Comparison of ENCODE assay signal across 10 cellular contexts in genomic region chr22:36541831-36542391, GRCh38. TPM values are rescaled to one million over a fixed set of nuclear protein-coding genes. Genes with fewer than 3 reads are reported as not detected.
DNase-seq lines count a peak whose midpoint lies in the region; ATAC-seq and TF ChIP-seq lines count a peak whose summit lies in the region.
"Had no signal": no experiment of that assay in that cellular context is flagged by ENCODE, and none has a peak within 500 bp of the region (broad histone marks: within the 10 kb centered on the region; RNA-seq: fewer than 3 reads in every experiment).

No MANE protein-coding gene starts in this region.

- ATAC-seq in GM19455 (IDR thresholded peaks at IDR 0.05; ENCODE audit: unreplicated experiment) (no peak), gastrocnemius medialis (no peak)
- ATAC-seq: heart left ventricle had no signal

- peak; percentile 86 for DNase-seq in Caki2 (ENCODE audit: low read depth)
- DNase-seq in RWPE1 (ENCODE audit: low spot score), result peak; percentile 88
- peak; percentile 74 for DNase-seq in astrocyte of the cerebellum (ENCODE audit: low read depth)
- peak in 8 of 10 donors; percentile 41 to 93 (median 58) for DNase-seq in posterior cingulate gyrus
- DNase-seq in HAP-1 (ENCODE audit: low spot score in 2 of 2), result no peak
- no peak for DNase-seq in SKM-1 (lab: John Stamatoyannopoulos, UW; ENCODE audit: unreplicated experiment)
- DNase-seq in gastrocnemius medialis, result no peak

- H3K4me1 ChIP-seq in HAP-1 (peaks cover 4% of the 10 kb centered on the region), gastrocnemius medialis (peaks cover 0 to 2% of the 10 kb centered on the region in 2 donors)

- intact Hi-C loops in posterior cingulate gyrus (cut with DNase I) (loop anchor here (10.0 kb wide), 1 partner anchor 653 kb away; no protein-coding TSS in a partner anchor), gastrocnemius medialis (cut with DNase I; ENCODE audit: low total_unique reads) (no loop called here)

- H3K9me3 ChIP-seq in HAP-1 (no peaks in the 10 kb centered on the region), gastrocnemius medialis (no peaks in the 10 kb centered on the region)
- H3K9me3 ChIP-seq: heart left ventricle, thoracic aorta had no signal

- TF ChIP-seq CTCF in RWPE1 (conservative IDR thresholded peaks at IDR 0.05; ENCODE audit: low read depth) (no peak), astrocyte of the cerebellum (IDR thresholded peaks at IDR 0.05; ENCODE audit: low read depth, low read length, missing control alignments) (no peak), gastrocnemius medialis (IDR thresholded peaks at IDR 0.05 in 4 of 5, conservative IDR thresholded peaks at IDR 0.05 in 1 of 5) (no peak)

- peak overlapping the region; percentile 92 for H3K27ac ChIP-seq in RWPE1
- H3K27ac ChIP-seq in gastrocnemius medialis, result no peak overlapping the region
- H3K27ac ChIP-seq: heart left ventricle, thoracic aorta had no signal

- in situ Hi-C loops in Caki2 (cut with HindIII; ENCODE audit: low pct_unique_long_range_greater_than_20kb, low sequenced_read_pairs), result loop anchor here (10.0 kb wide), 1 partner anchor 233 kb away; the partner anchor contains the start of gene IFT27
- in situ Hi-C loops in astrocyte of the cerebellum (cut with HindIII; ENCODE audit: low sequenced_read_pairs), result loop anchor here (10.0 kb wide), 1 partner anchor 233 kb away; the partner anchor contains the start of gene IFT27
- in situ Hi-C loops in HAP-1 (cut with MboI; ENCODE audit: low sequenced_read_pairs), result no loop called here
- in situ Hi-C loops in gastrocnemius medialis (cut with MboI; ENCODE audit: low sequenced_read_pairs in 4 of 4), result no loop called here

- H3K4me3 ChIP-seq in astrocyte of the cerebellum (ENCODE audit: low read depth, low read length), result no peak overlapping the region
- H3K4me3 ChIP-seq in HAP-1, result no peak overlapping the region
- no peak overlapping the region for H3K4me3 ChIP-seq in gastrocnemius medialis
- H3K4me3 ChIP-seq: heart left ventricle, thoracic aorta had no signal

- CTCF ChIA-PET in RWPE1 (lab: Yijun Ruan, JAX), result no interaction called here

- no peak for TF ChIP-seq POLR2A in gastrocnemius medialis (IDR thresholded peaks at IDR 0.05)

- H3K36me3 ChIP-seq in HAP-1 (replicated peaks) (no peaks in the 10 kb centered on the region), gastrocnemius medialis (no peaks in the 10 kb centered on the region)
- H3K36me3 ChIP-seq: heart left ventricle, thoracic aorta had no signal

- POLR2A ChIA-PET in RWPE1 (lab: Yijun Ruan, JAX; ENCODE audit: low non-redundant PET), result no interaction called here

- H3K27me3 ChIP-seq in HAP-1 (ENCODE audit: low read depth), result no peaks in the 10 kb centered on the region
- H3K27me3 ChIP-seq in gastrocnemius medialis, result peaks cover 0 to 4% (median under 1%) of the 10 kb centered on the region in 3 donors

RNA-seq across cellular contexts. Expression of gene EIF3D, which starts 12.9 kb away (rescaled TPM):
- total RNA-seq in Caki2 (2014; rRNA removed; shearing (Covaris generic); ENCODE audit: low replicate concordance), result 706 and 822 TPM in 2 replicates
- 100 to 1,000 TPM; 208 to 319 (median 290) TPM for total RNA-seq in gastrocnemius medialis

RNA-seq across cellular contexts. Expression of gene FOXRED2, which starts 35.1 kb away (rescaled TPM):
- 4.5 and 29.5 TPM in 2 replicates for total RNA-seq in Caki2 (2014; rRNA removed; shearing (Covaris generic); ENCODE audit: low replicate concordance)
- 10 to 100 TPM in 1 of 4 donors, 1 to 10 TPM in 3; 2.6 to 13.6 (median 5.1) TPM for total RNA-seq in gastrocnemius medialis

Comparison
In these comparisons a context has a peak if more than half of its experiments do, and no peak if none do; other contexts are left out.
1. DNase-seq: peak in Caki2 (single experiment), RWPE1 (single experiment), astrocyte of the cerebellum (single experiment) and posterior cingulate gyrus (8 of 10); none in HAP-1 (0 of 2), SKM-1 (single experiment) and gastrocnemius medialis (0 of 2).
2. in situ Hi-C loops: an anchor here in Caki2 (10.0 kb wide) and astrocyte of the cerebellum (10.0 kb wide); none called in HAP-1 and gastrocnemius medialis.